In the genomic region with DNA sequence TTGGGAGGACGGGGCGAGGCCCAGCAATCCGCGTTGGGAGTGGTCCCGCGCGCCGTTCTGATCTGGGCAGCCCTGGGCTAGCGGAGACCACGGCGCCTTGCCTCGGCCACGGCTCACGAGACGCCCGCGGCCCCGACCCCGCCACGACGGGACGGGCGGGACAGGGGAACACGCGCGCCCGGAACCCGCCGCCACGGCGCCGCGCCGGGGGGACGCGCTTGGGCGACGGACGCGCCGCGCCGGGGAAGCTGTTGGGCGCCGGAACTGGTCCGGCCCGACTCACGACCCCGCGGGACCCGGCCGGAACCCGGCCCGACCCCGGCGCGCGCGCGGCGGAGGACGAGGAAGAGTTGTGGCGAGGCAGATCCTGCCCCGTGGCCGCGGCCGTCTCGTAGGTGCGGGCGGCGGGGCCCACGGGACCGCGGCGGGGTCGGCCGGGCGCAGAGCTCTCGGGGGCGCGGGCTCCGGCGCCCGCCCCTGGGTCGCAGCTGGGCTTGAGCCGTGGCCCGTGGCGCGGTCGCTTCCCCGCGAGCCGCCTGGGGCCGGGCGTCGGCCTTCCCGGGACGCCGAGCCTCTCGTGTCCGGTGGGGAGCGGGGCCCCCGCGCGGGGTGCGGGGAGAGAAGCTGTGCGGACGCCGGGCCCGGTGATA, we compare ENCODE assay signal across 8 cellular contexts. TPM values are rescaled to one million over a fixed set of nuclear protein-coding genes. Genes with fewer than 3 reads are reported as not detected.
A peak's percentile ranks its signal among the peaks of the same experiment; 100 is the strongest.
DNase-seq lines count a peak whose midpoint lies in the region; ATAC-seq and TF ChIP-seq lines count a peak whose summit lies in the region.

A gene (plus strand): TSS at position 251 of the 650 bp plus-strand sequence. CDS start 6,830 bp downstream, outside the sequence.

- POLR2A ChIA-PET in CD4-positive, alpha-beta T cell (lab: Charles Lee): interaction anchor here (0.8 to 3.0 kb wide), 8 partner anchors 9 to 237 kb away, joined by 3 to 45 read pairs (median 7); a partner anchor contains a TSS

- H3K27me3 Mint-ChIP-seq in CD4-positive, alpha-beta T cell: peaks cover 13% of the 10 kb centered on the region

- H3K27ac Mint-ChIP-seq in CD4-positive, alpha-beta T cell: peak within 1 kb of the TSS; percentile 99

- peaks cover 16% of the 10 kb centered on the region for H3K27me3 ChIP-seq in CD4-positive, alpha-beta T cell (ENCODE audit: control insufficient read depth, insufficient read depth, low read length)
- H3K27me3 ChIP-seq in endocrine pancreas (ENCODE audit: control insufficient read depth, insufficient read depth, low read length): peaks cover 9% of the 10 kb centered on the region

- H3K4me1 Mint-ChIP-seq in CD4-positive, alpha-beta T cell (ENCODE audit: low read depth): peaks cover 48% of the 10 kb centered on the region

- no peaks in the 10 kb centered on the region for H3K4me1 ChIP-seq in endocrine pancreas (ENCODE audit: control insufficient read depth, insufficient read depth, low read length)

- no peaks in the 10 kb centered on the region for H3K9me3 ChIP-seq in CD4-positive, alpha-beta T cell (ENCODE audit: control insufficient read depth, low read length)
- no peaks in the 10 kb centered on the region for H3K9me3 ChIP-seq in endocrine pancreas (ENCODE audit: control insufficient read depth, low read length)

- peak within 1 kb of the TSS; percentile 97 for H3K4me3 Mint-ChIP-seq in CD4-positive, alpha-beta T cell

- no peaks in the 10 kb centered on the region for H3K9me3 Mint-ChIP-seq in CD4-positive, alpha-beta T cell

- no peaks in the 10 kb centered on the region for H3K36me3 ChIP-seq in endocrine pancreas (ENCODE audit: control insufficient read depth, insufficient read depth, low read length)

- DNase-seq in CD4-positive, alpha-beta T cell: peak; percentile 26 to 75 (median 57)
- DNase-seq in GM20000 (ENCODE audit: low spot score) (peak; percentile 95), NCI-H2227 (lab: John Stamatoyannopoulos, UW; ENCODE audit: unreplicated experiment) (peak; percentile 54), mesenteric fat pad (ENCODE audit: low spot score) (peak; percentile 93)
- DNase-seq in activated CD8-positive, alpha-beta memory T cell treated with anti-CD3 and anti-CD28 coated beads for 48 hours (ENCODE audit: low read depth in 2 of 3, low spot score in 2 of 3): peak; percentile 49 to 67 (median 52)
- peak; percentile 59 for DNase-seq in stimulated activated CD8-positive, alpha-beta memory T cell treated with anti-CD3 and anti-CD28 coated beads, Interleukin-12 subunit alpha, Interleukin-12 subunit beta, amount 100 ng/mL, for 4 hours (ENCODE audit: low read depth)

- ATAC-seq in CD4-positive, alpha-beta T cell (ENCODE audit: poor library complexity): peak; percentile 3
- ATAC-seq in GM21528 (IDR thresholded peaks at IDR 0.05; ENCODE audit: low FRiP score, unreplicated experiment): no peak

- peaks cover 24% of the 10 kb centered on the region for H3K36me3 Mint-ChIP-seq in CD4-positive, alpha-beta T cell (ENCODE audit: low read depth)

- peak within 1 kb of the TSS; percentile 87 for H3K9ac ChIP-seq in endocrine pancreas (ENCODE audit: control insufficient read depth, insufficient read depth, low read length)

- TF ChIP-seq CTCF in CD4-positive, alpha-beta T cell (IDR thresholded peaks at IDR 0.05): no peak
- TF ChIP-seq CTCF in GM20000 (IDR thresholded peaks at IDR 0.05; ENCODE audit: extremely low read depth, missing control alignments): no peak

- no peak within 1 kb of the TSS for H3K4me3 ChIP-seq in endocrine pancreas (ENCODE audit: control insufficient read depth, insufficient read depth, low read length)

- CTCF ChIA-PET in CD4-positive, alpha-beta T cell (lab: Charles Lee): interaction anchor here (1.2 to 1.5 kb wide), 2 partner anchors 21 to 29 kb away, joined by 4 read pairs; no protein-coding TSS in a partner anchor

- H3K27ac ChIP-seq in CD4-positive, alpha-beta T cell (ENCODE audit: low read depth, low read length): peak within 1 kb of the TSS; percentile 37

- intact Hi-C loops in CD4-positive, alpha-beta T cell (cut with DNase I, micrococcal nuclease): loop anchor here in 1 of 2 experiments (2.0 kb wide), 1 partner anchor 29 kb away; no protein-coding TSS in a partner anchor

RNA-seq across cellular contexts. Expression of the gene that starts here (rescaled TPM):
- total RNA-seq in CD4-positive, alpha-beta T cell: 10 to 100 TPM; 44.7 to 49.5 TPM
- 24.1 TPM for total RNA-seq in mesenteric fat pad
